19 cellular contexts compared by ENCODE assay signal in genomic region chr12:121287267-121287954, GRCh38. TPM values are rescaled to one million over a fixed set of nuclear protein-coding genes. Genes with fewer than 3 reads are reported as not detected.
DNase-seq lines count a peak whose midpoint lies in the region; ATAC-seq, FAIRE-seq and TF ChIP-seq lines count a peak whose summit lies in the region.
"Had no signal": no experiment of that assay in that cellular context is flagged by ENCODE, and none has a peak within 500 bp of the region (broad histone marks: within the 10 kb centered on the region; RNA-seq: fewer than 3 reads in every experiment).

No MANE protein-coding gene starts in this region.

- CTCF ChIA-PET in PC-3 (lab: Charles Lee): no interaction called here

- H2AFZ ChIP-seq in PC-3 (ENCODE audit: low read length): no peak overlapping the region

- WGBS in spleen, 5 donors: 64 to 87% (median 80%) methylated on average over 10 of the region's 10 CpGs

- no peak for TF ChIP-seq CTCF in WERI-Rb-1 (IDR thresholded peaks at IDR 0.05; ENCODE audit: low read depth, low read length)
- TF ChIP-seq CTCF in fibroblast of the aortic adventitia (IDR thresholded peaks at IDR 0.05; ENCODE audit: insufficient read depth, low read length): no peak
- TF ChIP-seq CTCF in spleen (IDR thresholded peaks at IDR 0.05 in 8 of 11, conservative IDR thresholded peaks at IDR 0.05 in 3 of 11): no peak
- TF ChIP-seq CTCF in PC-3 (conservative IDR thresholded peaks at IDR 0.05; ENCODE audit: low read depth, low read length): no peak
- no peak for TF ChIP-seq CTCF in omental fat pad (IDR thresholded peaks at IDR 0.05)

- H3K4me3 ChIP-seq in WERI-Rb-1 (ENCODE audit: low read depth, low read length): no peak overlapping the region
- H3K4me3 ChIP-seq in fibroblast of the aortic adventitia (ENCODE audit: low read depth, low read length): no peak overlapping the region
- H3K4me3 ChIP-seq in spleen: peak overlapping the region in 1 of 8 donors; percentile 25
- H3K4me3 ChIP-seq in PC-3 (ENCODE audit: low read length): no peak overlapping the region
- H3K4me3 ChIP-seq: GM12878, heart left ventricle, pancreas, SJSA1 had no signal

- POLR2A ChIA-PET in PC-3 (lab: Charles Lee; ENCODE audit: unreplicated experiment): interaction anchor here (0.6 to 0.7 kb wide), 2 partner anchors 9 to 15 kb away, joined by 5 read pairs; partner anchors contain the start of gene CAMKK2

- H3K27ac ChIP-seq in WERI-Rb-1 (no peak overlapping the region), spleen (peak overlapping the region in 6 of 8 donors; percentile 65 to 97 (median 82)), PC-3 (ENCODE audit: low read length) (no peak overlapping the region)
- H3K27ac ChIP-seq: pancreas, SJSA1 had no signal

- BruUV-seq in PC-3 (replicated peaks; lab: Mats Ljungman, UMichigan): no TSS peak

- peaks cover 8% of the 10 kb centered on the region; the same call in 1 of the 2 replicates for H3K79me2 ChIP-seq in PC-3 (ENCODE audit: low read length)

- FAIRE-seq in H54 (lab: Jason Lieb, UNC): no peak
- FAIRE-seq: GM12878, pancreas had no signal

- DNase-seq in H54 (ENCODE audit: insufficient read length, low spot score) (peak; percentile 45), WERI-Rb-1 (peak; percentile 45), fibroblast of the aortic adventitia (ENCODE audit: low read depth) (peak; percentile 48), spleen (no peak), PC-3 (no peak), omental fat pad (ENCODE audit: low spot score) (no peak)
- DNase-seq in activated naive CD4-positive, alpha-beta T cell (lab: John Stamatoyannopoulos, UW): no peak
- DNase-seq: activated CD4-positive, alpha-beta T cell treated with anti-CD3 and anti-CD28 coated beads, Interleukin-2, amount 10 ng/mL, durations not matched to agents 7 days and 5 days; CD4-positive, alpha-beta T cell; central memory CD4-positive, alpha-beta T cell; H9; heart left ventricle; Kasumi-1; kidney glomerular epithelial cell; NCI-H187; NCI-H446; pancreas had no signal

- no peaks in the 10 kb centered on the region for H4K20me1 ChIP-seq in PC-3 (ENCODE audit: low read length)

- no peaks in the 10 kb centered on the region for H3K9me2 ChIP-seq in PC-3 (replicated peaks; ENCODE audit: low read length)

- H3K9me3 ChIP-seq in WERI-Rb-1 (ENCODE audit: severe bottlenecking) (no peaks in the 10 kb centered on the region), spleen (no peaks in the 10 kb centered on the region), PC-3 (ENCODE audit: low read length) (no peaks in the 10 kb centered on the region)
- H3K9me3 ChIP-seq: heart left ventricle, pancreas, SJSA1 had no signal

- H3K4me1 ChIP-seq in spleen: peaks cover 0 to 99% (median 59%) of the 10 kb centered on the region in 6 donors
- H3K4me1 ChIP-seq in PC-3 (ENCODE audit: insufficient read depth, low read length): no peaks in the 10 kb centered on the region
- H3K4me1 ChIP-seq: pancreas had no signal

- no peak for TF ChIP-seq POLR2A in H54 (IDR thresholded peaks at IDR 0.05; ENCODE audit: low read depth, low read length)
- TF ChIP-seq POLR2A in spleen (IDR thresholded peaks at IDR 0.05): no peak

- H3K36me3 ChIP-seq in WERI-Rb-1 (peaks cover 16% of the 10 kb centered on the region), spleen (peaks cover 0 to 56% (median 2%) of the 10 kb centered on the region in 6 donors), PC-3 (ENCODE audit: low read depth, low read length) (no peaks in the 10 kb centered on the region)
- H3K36me3 ChIP-seq: pancreas, SJSA1 had no signal

- intact Hi-C loops in spleen (cut with DNase I; ENCODE audit: low total_unique reads) (no loop called here), PC-3 (cut with micrococcal nuclease) (no loop called here)

- no peak overlapping the region for H3K9ac ChIP-seq in PC-3 (ENCODE audit: low read length)

- no peak overlapping the region for H3K4me2 ChIP-seq in PC-3 (ENCODE audit: low read length)

- no peaks in the 10 kb centered on the region for H3K27me3 ChIP-seq in WERI-Rb-1 (ENCODE audit: insufficient read depth, low read depth, severe bottlenecking)
- H3K27me3 ChIP-seq in spleen (replicated peaks in 1 of 7): no peaks in the 10 kb centered on the region
- H3K27me3 ChIP-seq in PC-3 (ENCODE audit: low read length): no peaks in the 10 kb centered on the region
- H3K27me3 ChIP-seq: heart left ventricle, pancreas, SJSA1 had no signal

- ATAC-seq in PC-3 (no peak), omental fat pad (ENCODE audit: low FRiP score) (no peak)
- ATAC-seq: pancreas had no signal

- H3F3A ChIP-seq in PC-3 (ENCODE audit: low read length, unreplicated experiment): no peaks in the 10 kb centered on the region

RNA-seq across cellular contexts. Expression of gene CAMKK2, which starts 9.1 kb away (rescaled TPM):
- total RNA-seq in fibroblast of the aortic adventitia (ENCODE audit: low replicate concordance) (12.0 and 23.8 TPM in 2 replicates), spleen (10 to 100 TPM; 52.3 to 90.1 (median 81.2) TPM), PC-3 (2014; rRNA removed) (20.1 and 26.5 TPM in 2 replicates), omental fat pad (10 to 100 TPM; 24.9 to 58.2 (median 38.5) TPM)
- polyA plus RNA-seq in spleen: 10 to 100 TPM; 13.6 to 34.3 (median 14.2) TPM

Comparison
In these comparisons a context has a peak if more than half of its experiments do, and no peak if none do; other contexts are left out.
1. DNase-seq: peak in H54 (single experiment), WERI-Rb-1 (single experiment) and fibroblast of the aortic adventitia (single experiment); none in spleen (single experiment), activated naive CD4-positive, alpha-beta T cell (0 of 4), PC-3 (single experiment) and omental fat pad (single experiment).
2. H3K27ac ChIP-seq: peak in spleen (6 of 8); none in WERI-Rb-1 (single experiment) and PC-3 (single experiment).